Comparison of ENCODE assay signal across 8 cellular contexts in the genomic region with DNA sequence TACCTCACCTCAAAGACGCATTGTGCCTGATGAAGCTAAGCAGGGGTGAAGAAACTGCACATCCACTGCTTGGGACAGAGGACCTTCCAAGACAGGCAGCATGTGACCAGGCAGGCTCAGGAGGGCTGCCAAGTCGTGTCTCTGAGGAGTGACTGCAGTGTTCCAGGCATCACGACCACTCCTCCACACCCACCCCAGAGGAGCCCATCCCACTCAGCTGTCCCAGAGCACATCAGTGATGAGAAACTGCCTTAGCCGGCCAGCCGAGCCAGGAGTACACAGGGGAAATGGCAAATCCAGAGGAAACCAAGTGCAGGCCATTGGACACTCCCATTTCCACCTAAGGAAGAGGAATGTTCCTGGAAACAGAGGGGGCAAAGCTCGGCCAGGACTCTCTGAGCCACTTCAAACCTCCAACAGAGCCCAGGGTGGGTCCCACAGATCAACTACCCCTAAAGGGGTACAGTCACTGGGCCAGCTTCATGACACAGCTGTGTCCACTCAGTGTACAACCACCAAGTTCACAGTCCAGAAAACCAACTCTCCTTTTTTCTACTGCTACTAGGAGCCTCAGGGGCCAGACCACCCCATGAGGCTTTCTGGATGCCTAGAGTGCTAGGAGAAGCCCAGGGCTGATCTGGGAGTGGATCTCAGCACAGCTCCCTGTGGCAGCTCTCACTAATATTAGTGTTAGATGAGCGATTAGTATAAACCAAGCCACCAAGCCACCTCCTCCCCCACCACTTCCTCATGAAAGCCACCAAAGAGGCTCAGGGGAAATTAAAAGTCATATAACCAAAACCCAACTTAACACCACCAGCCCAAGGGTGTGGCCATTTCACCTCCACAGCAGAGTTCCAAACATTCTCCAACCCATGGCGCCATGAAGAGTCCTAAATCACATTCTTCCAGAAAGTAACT. TPM values are rescaled to one million over a fixed set of nuclear protein-coding genes. Genes with fewer than 3 reads are reported as not detected.
DNase-seq lines count a peak whose midpoint lies in the region; ATAC-seq, FAIRE-seq and TF ChIP-seq lines count a peak whose summit lies in the region.

No MANE protein-coding gene starts in this region.

- TF ChIP-seq RAD21 in A549 (conservative IDR thresholded peaks at IDR 0.05 in 1 of 2, IDR thresholded peaks at IDR 0.05 in 1 of 2): no peak

- TF ChIP-seq CTCF in A549 (IDR thresholded peaks at IDR 0.05): no peak
- TF ChIP-seq CTCF in NB4 (IDR thresholded peaks at IDR 0.05; ENCODE audit: low read depth, low read length): no peak

- H3K27me3 ChIP-seq in muscle layer of colon (ENCODE audit: control insufficient read depth in 1 of 2, insufficient read depth in 2 of 2, low read length in 2 of 2): no peaks in the 10 kb centered on the region

- CTCF ChIA-PET in A549 (lab: Yijun Ruan, JAX): interaction anchor here (1.3 to 43.7 kb wide), 5 partner anchors 5 to 105 kb away, joined by 3 to 1367 read pairs (median 652); a partner anchor contains a TSS

- no peak for FAIRE-seq in A549 (lab: Jason Lieb, UNC)

- no peak for TF ChIP-seq EP300 in A549 (IDR thresholded peaks at IDR 0.05)

- peak overlapping the region; percentile 21; the same call in 2 of the 3 replicates for H3K4me2 ChIP-seq in A549

- peaks cover 68% of the 10 kb centered on the region for H3K4me1 ChIP-seq in A549
- H3K4me1 ChIP-seq in muscle layer of colon (ENCODE audit: insufficient read depth, low read length): peaks cover 59% of the 10 kb centered on the region

- H3K9ac ChIP-seq in muscle layer of colon (ENCODE audit: low read length): no peak overlapping the region

- no peaks in the 10 kb centered on the region for H3K9me3 ChIP-seq in A549
- no peaks in the 10 kb centered on the region for H3K9me3 ChIP-seq in muscle layer of colon (ENCODE audit: low read length)

- no peak for DNase-seq in A549 (ENCODE audit: low read depth in 1 of 2, low spot score in 1 of 2)
- peak; percentile 65 for DNase-seq in NB4 (ENCODE audit: low read depth)
- peak; percentile 51 for DNase-seq in central memory CD4-positive, alpha-beta T cell
- DNase-seq in iPS-NIHi7 (ENCODE audit: extremely low spot score): no peak
- no peak for DNase-seq in stimulated activated CD4-positive, alpha-beta T cell treated with anti-CD3 and anti-CD28 coated beads, Interleukin-4, amount 100 ng/mL, for 1 hour

- TF ChIP-seq POLR2A in A549 (IDR thresholded peaks at IDR 0.05; ENCODE audit: low read length) (no peak), NB4 (IDR thresholded peaks at IDR 0.05; ENCODE audit: extremely low read depth, insufficient read length) (no peak)

- peak overlapping the region; percentile 39 to 68; a peak in 5 of 6 replicates for H3K27ac ChIP-seq in A549
- H3K27ac ChIP-seq in muscle layer of colon (ENCODE audit: low read depth, low read length): peak overlapping the region; percentile 65

- peak; percentile 6 to 14; a peak in 2 of 6 replicates for ATAC-seq in A549
- no peak for ATAC-seq in HG02610 (IDR thresholded peaks at IDR 0.05; ENCODE audit: unreplicated experiment)
- no peak for ATAC-seq in HG02798 (IDR thresholded peaks at IDR 0.05; ENCODE audit: poor library complexity, unreplicated experiment)

- peaks cover 5% of the 10 kb centered on the region for H3K36me3 ChIP-seq in muscle layer of colon (ENCODE audit: insufficient read depth, low read length)

- POLR2A ChIA-PET in A549 (lab: Yijun Ruan, JAX): interaction anchor here (0.5 to 1.7 kb wide), 3 partner anchors 11 to 49 kb away, joined by 3 to 10 read pairs (median 4); a partner anchor contains a TSS

- H3K4me3 ChIP-seq in A549 (no peak overlapping the region), NB4 (ENCODE audit: low read depth, low read length) (no peak overlapping the region), muscle layer of colon (ENCODE audit: low read depth in 1 of 2, low read length in 2 of 2) (peak overlapping the region in 1 of 2 donors; percentile 51)

- WGBS in A549 (ENCODE audit: missing lambda C conversion rate): 85% methylated on average over 8 of the region's 8 CpGs

TF ChIP-seq in A549, 52 proteins besides CTCF, POLR2A, EP300 and RAD21:
- TF ChIP-seq CEBPB (IDR thresholded peaks at IDR 0.05): no peak
- TF ChIP-seq TP53 (CRISPR knock-in tag; IDR thresholded peaks at IDR 0.05): no peak
- no peak for TF ChIP-seq HOXA7 (CRISPR knock-in tag; IDR thresholded peaks at IDR 0.05)
- no peak for TF ChIP-seq CHD2 (IDR thresholded peaks at IDR 0.05; ENCODE audit: low read length, partially characterized antibody)
- TF ChIP-seq TFCP2L1 (CRISPR knock-in tag; IDR thresholded peaks at IDR 0.05): no peak
- no peak for TF ChIP-seq FOSB (CRISPR knock-in tag; IDR thresholded peaks at IDR 0.05)
- TF ChIP-seq, protein P1, sequence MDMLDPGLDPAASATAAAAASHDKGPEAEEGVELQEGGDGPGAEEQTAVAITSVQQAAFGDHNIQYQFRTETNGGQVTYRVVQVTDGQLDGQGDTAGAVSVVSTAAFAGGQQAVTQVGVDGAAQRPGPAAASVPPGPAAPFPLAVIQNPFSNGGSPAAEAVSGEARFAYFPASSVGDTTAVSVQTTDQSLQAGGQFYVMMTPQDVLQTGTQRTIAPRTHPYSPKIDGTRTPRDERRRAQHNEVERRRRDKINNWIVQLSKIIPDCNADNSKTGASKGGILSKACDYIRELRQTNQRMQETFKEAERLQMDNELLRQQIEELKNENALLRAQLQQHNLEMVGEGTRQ (IDR thresholded peaks at IDR 0.05): peak; percentile 26; the same call in 1 of the 2 replicates
- TF ChIP-seq FOXS1 (CRISPR knock-in tag; IDR thresholded peaks at IDR 0.05): no peak

RNA-seq across cellular contexts. Expression of a gene that starts 15.4 kb away (rescaled TPM):
- polyA plus RNA-seq in A549 (2011; rRNA removed) (40.1 and 62.8 TPM in 2 replicates), A549 (2017; fragmentation: RNase III; extraction: RNeasy Plus Mini Kit Qiagen cat#74134 plus additional on column Dnase treatment) (97.0 to 102 TPM (median 98.6 TPM) in 3 replicates)
- 67.2 and 97.2 TPM in 2 replicates for polyA plus RNA-seq in A549 (2012; cell fraction: cytosol; rRNA removed)
- polyA plus RNA-seq in A549 (2012; cell fraction: nucleus; rRNA removed): 165 and 170 TPM in 2 replicates
- polyA minus RNA-seq in A549 (2011; rRNA and poly(A)+ RNA removed): 44.1 and 64.3 TPM in 2 replicates

RNA-seq across cellular contexts. Expression of a gene that starts 41.6 kb away (rescaled TPM):
- polyA plus RNA-seq in A549 (2011; rRNA removed) (under 0.01 TPM in 1 of 2 replicates, not detected in the other), A549 (2017; fragmentation: RNase III; extraction: RNeasy Plus Mini Kit Qiagen cat#74134 plus additional on column Dnase treatment) (not detected in 3 replicates)
- polyA plus RNA-seq in A549 (2012; cell fraction: cytosol; rRNA removed): not detected in 2 replicates
- not detected in 2 replicates for polyA plus RNA-seq in A549 (2012; cell fraction: nucleus; rRNA removed)
- polyA minus RNA-seq in A549 (2011; rRNA and poly(A)+ RNA removed): under 0.01 TPM in 2 replicates

RNA-seq across cellular contexts. Expression of a gene that starts 42.9 kb away (rescaled TPM):
- polyA plus RNA-seq in A549 (2011; rRNA removed) (not detected in 2 replicates), A549 (2017; fragmentation: RNase III; extraction: RNeasy Plus Mini Kit Qiagen cat#74134 plus additional on column Dnase treatment) (not detected in 3 replicates)
- not detected in 2 replicates for polyA plus RNA-seq in A549 (2012; cell fraction: cytosol; rRNA removed)
- not detected in 2 replicates for polyA plus RNA-seq in A549 (2012; cell fraction: nucleus; rRNA removed)
- polyA minus RNA-seq in A549 (2011; rRNA and poly(A)+ RNA removed): under 0.01 TPM in 2 replicates

RNA-seq across cellular contexts. Expression of a gene that starts 49.2 kb away (rescaled TPM):
- polyA plus RNA-seq in A549 (2011; rRNA removed) (5,441 and 7,182 TPM in 2 replicates), A549 (2017; fragmentation: RNase III; extraction: RNeasy Plus Mini Kit Qiagen cat#74134 plus additional on column Dnase treatment) (3,449 to 3,524 TPM (median 3,456 TPM) in 3 replicates)
- polyA plus RNA-seq in A549 (2012; cell fraction: cytosol; rRNA removed): 7,109 and 7,241 TPM in 2 replicates
- 3,292 and 3,609 TPM in 2 replicates for polyA plus RNA-seq in A549 (2012; cell fraction: nucleus; rRNA removed)
- polyA minus RNA-seq in A549 (2011; rRNA and poly(A)+ RNA removed): 4,371 and 5,632 TPM in 2 replicates

RNA-seq across cellular contexts. Expression of a gene that starts 52.0 kb away (rescaled TPM):
- 1.6 and 2.6 TPM in 2 replicates for polyA plus RNA-seq in A549 (2011; rRNA removed)
- 0.52 and 0.79 TPM in 2 replicates for polyA plus RNA-seq in A549 (2012; cell fraction: cytosol; rRNA removed)
- polyA plus RNA-seq in A549 (2012; cell fraction: nucleus; rRNA removed): 0.29 and 0.34 TPM in 2 replicates
- polyA plus RNA-seq in A549 (2017; fragmentation: RNase III; extraction: RNeasy Plus Mini Kit Qiagen cat#74134 plus additional on column Dnase treatment): 0.87 to 1.6 TPM (median 0.95 TPM) in 3 replicates
- polyA minus RNA-seq in A549 (2011; rRNA and poly(A)+ RNA removed): 1.2 and 1.3 TPM in 2 replicates

Comparison
In these comparisons a context has a peak if more than half of its experiments do, and no peak if none do; other contexts are left out.
1. ATAC-seq: peak in A549 (2 of 2); none in HG02610 (single experiment) and HG02798 (single experiment).
2. DNase-seq: peak in NB4 (single experiment) and central memory CD4-positive, alpha-beta T cell (single experiment); none in A549 (0 of 2), iPS-NIHi7 (single experiment) and stimulated activated CD4-positive, alpha-beta T cell treated with anti-CD3 and anti-CD28 coated beads, Interleukin-4, amount 100 ng/mL, for 1 hour (single experiment).